ENCODE assay signal across 18 cellular contexts in genomic region chr10:85224366-85224960, GRCh38.
DNase-seq lines count a peak whose midpoint lies in the region; TF ChIP-seq lines count a peak whose summit lies in the region.
"Had no signal": no experiment of that assay in that cellular context is flagged by ENCODE, and none has a peak within 500 bp of the region (broad histone marks: within the 10 kb centered on the region; RNA-seq: fewer than 3 reads in every experiment).

No MANE protein-coding gene starts in this region.

- H3K4me3 ChIP-seq in BLaER1 (no peak overlapping the region), NB4 (ENCODE audit: low read depth, low read length) (no peak overlapping the region), right atrium auricular region (no peak overlapping the region)
- H3K4me3 ChIP-seq: SK-N-MC had no signal

- no peaks in the 10 kb centered on the region for H4K20me1 ChIP-seq in BLaER1

- no peak for TF ChIP-seq POLR2A in NB4 (IDR thresholded peaks at IDR 0.05; ENCODE audit: extremely low read depth, insufficient read length)

- H3K27me3 ChIP-seq in BLaER1: no peaks in the 10 kb centered on the region
- no peaks in the 10 kb centered on the region for H3K27me3 ChIP-seq in right atrium auricular region

- peak; percentile 21 for DNase-seq in NB4 (ENCODE audit: low read depth)
- peak; percentile 70 to 81 for DNase-seq in NCI-H524 (lab: John Stamatoyannopoulos, UW)
- peak; percentile 30 for DNase-seq in cerebellum (ENCODE audit: low spot score)
- DNase-seq in substantia nigra (lab: John Stamatoyannopoulos, UW): no peak
- DNase-seq in right atrium auricular region (ENCODE audit: low spot score): no peak
- no peak for DNase-seq in activated CD4-positive, alpha-beta T cell treated with anti-CD3 and anti-CD28 coated beads, Interleukin-2, amount 50 U/mL, for 1 hour
- no peak for DNase-seq in COLO668 (lab: John Stamatoyannopoulos, UW; ENCODE audit: unreplicated experiment)
- DNase-seq: BE2C; Calu3; CD4-positive, alpha-beta memory T cell; DMS79 treated with DMSO at 0.1 percent for 48 hours; NCI-H1417 treated with DMSO at 0.1 percent for 48 hours; NCI-H2081; NCI-H526 treated with DMSO at 0.1 percent for 48 hours; Right ventricle myocardium superior had no signal

- H3K27ac ChIP-seq in BLaER1: no peak overlapping the region
- no peak overlapping the region for H3K27ac ChIP-seq in substantia nigra (ENCODE audit: low read depth, low read length, poor library complexity, severe bottlenecking)
- H3K27ac ChIP-seq in right atrium auricular region: no peak overlapping the region
- H3K27ac ChIP-seq: KMS-11, SK-N-MC had no signal

- TF ChIP-seq CTCF in NB4 (IDR thresholded peaks at IDR 0.05; ENCODE audit: low read depth, low read length): no peak
- no peak for TF ChIP-seq CTCF in right atrium auricular region (IDR thresholded peaks at IDR 0.05)

- peak overlapping the region; percentile 11 for H3K4me2 ChIP-seq in BLaER1
- H3K4me2 ChIP-seq: KMS-11 had no signal

- peaks cover 8% of the 10 kb centered on the region for H3K9me3 ChIP-seq in BLaER1
- H3K9me3 ChIP-seq in right atrium auricular region: no peaks in the 10 kb centered on the region
- H3K9me3 ChIP-seq: BE2C had no signal

- H3K36me3 ChIP-seq in BLaER1 (no peaks in the 10 kb centered on the region), right atrium auricular region (no peaks in the 10 kb centered on the region)
- H3K36me3 ChIP-seq: BE2C had no signal

- H3K9ac ChIP-seq in BLaER1: no peak overlapping the region
- H3K9ac ChIP-seq: KMS-11 had no signal

- peaks cover 21% of the 10 kb centered on the region for H3K4me1 ChIP-seq in BLaER1
- H3K4me1 ChIP-seq in right atrium auricular region: no peaks in the 10 kb centered on the region
- H3K4me1 ChIP-seq: BE2C had no signal

Comparison
In these comparisons a context has a peak if more than half of its experiments do, and no peak if none do; other contexts are left out.
1. DNase-seq: peak in NB4 (single experiment), NCI-H524 (2 of 2) and cerebellum (single experiment); none in substantia nigra (0 of 49), right atrium auricular region (single experiment), activated CD4-positive, alpha-beta T cell treated with anti-CD3 and anti-CD28 coated beads, Interleukin-2, amount 50 U/mL, for 1 hour (single experiment) and COLO668 (single experiment).